ENCODE assay signal across 1 cellular context in genomic region chr11:45885274-45885920, GRCh38.
A peak's percentile ranks its signal among the peaks of the same experiment; 100 is the strongest.
TF ChIP-seq lines count a peak whose summit lies in the region.

TSS of gene MAPK8IP1 (plus strand) at chr11:45885651. CDS start at chr11:45885821, 170 bp downstream.

TF ChIP-seq in HepG2, 621 proteins besides CTCF, POLR2A, EP300 and RAD21 (continued from another document and continues in another):
- TF ChIP-seq UBTF (CRISPR knock-in tag; IDR thresholded peaks at IDR 0.05) (no peak), REST (IDR thresholded peaks at IDR 0.05; ENCODE audit: borderline replicate concordance in 1 of 2, low read depth in 1 of 2, low read length in 2 of 2) (peak; percentile 67 to 93), NONO (IDR thresholded peaks at IDR 0.05) (no peak), NONO (CRISPR knock-in tag; conservative IDR thresholded peaks at IDR 0.05) (peak; percentile 56; the same call in 1 of the 2 replicates), ZNF367 (CRISPR knock-in tag; IDR thresholded peaks at IDR 0.05; ENCODE audit: borderline replicate concordance) (no peak), ZBTB33 (CRISPR knock-in tag; IDR thresholded peaks at IDR 0.05) (no peak), TFDP1 (CRISPR knock-in tag; IDR thresholded peaks at IDR 0.05; ENCODE audit: borderline replicate concordance) (no peak), SMAD1 (CRISPR knock-in tag; IDR thresholded peaks at IDR 0.05; ENCODE audit: borderline replicate concordance, low read depth) (no peak), ZNF776 (CRISPR knock-in tag; IDR thresholded peaks at IDR 0.05) (peak; percentile 42; the same call in 1 of the 2 replicates), TMF1 (CRISPR knock-in tag; IDR thresholded peaks at IDR 0.05; ENCODE audit: low read depth) (0 out of 2 replicates have a peak, but pooled peaks have one; percentile 30), ATF7-NPFF (CRISPR knock-in tag; IDR thresholded peaks at IDR 0.05; ENCODE audit: low read depth) (no peak), ZNF747 (CRISPR knock-in tag; IDR thresholded peaks at IDR 0.05; ENCODE audit: borderline replicate concordance) (no peak), KDM4B (CRISPR knock-in tag; IDR thresholded peaks at IDR 0.05) (0 out of 2 replicates have a peak, but pooled peaks have one; percentile 38), MXD1 (CRISPR knock-in tag; IDR thresholded peaks at IDR 0.05) (peak; percentile 62; the same call in 1 of the 2 replicates), ATRX (CRISPR knock-in tag; IDR thresholded peaks at IDR 0.05; ENCODE audit: borderline replicate concordance) (no peak), ZNF12 (CRISPR knock-in tag; IDR thresholded peaks at IDR 0.05) (0 out of 2 replicates have a peak, but pooled peaks have one; percentile 27), ZNF431 (CRISPR knock-in tag; IDR thresholded peaks at IDR 0.05; ENCODE audit: borderline replicate concordance, low read depth) (no peak), NCOA2 (CRISPR knock-in tag; IDR thresholded peaks at IDR 0.05) (0 out of 2 replicates have a peak, but pooled peaks have one; percentile 24), BRD4 (CRISPR knock-in tag; IDR thresholded peaks at IDR 0.05) (no peak), ZNF382 (CRISPR knock-in tag; IDR thresholded peaks at IDR 0.05; ENCODE audit: borderline replicate concordance) (no peak), ONECUT2 (CRISPR knock-in tag; IDR thresholded peaks at IDR 0.05) (no peak), KMT2A (CRISPR knock-in tag; IDR thresholded peaks at IDR 0.05) (peak; percentile 52; the same call in 1 of the 2 replicates), DR1 (CRISPR knock-in tag; IDR thresholded peaks at IDR 0.05) (no peak), KDM2A (CRISPR knock-in tag; IDR thresholded peaks at IDR 0.05; ENCODE audit: borderline replicate concordance, low read depth) (peak; percentile 73), SAP130 (CRISPR knock-in tag; IDR thresholded peaks at IDR 0.05; ENCODE audit: low read depth) (peak; percentile 61), NFYC (CRISPR knock-in tag; IDR thresholded peaks at IDR 0.05) (no peak), HNRNPL (IDR thresholded peaks at IDR 0.05; ENCODE audit: low read depth, low read length) (no peak), AHR (CRISPR knock-in tag; IDR thresholded peaks at IDR 0.05) (0 out of 2 replicates have a peak, but pooled peaks have one; percentile 36), ARID2 (CRISPR knock-in tag; IDR thresholded peaks at IDR 0.05; ENCODE audit: borderline replicate concordance) (no peak), MIER2 (CRISPR knock-in tag; IDR thresholded peaks at IDR 0.05) (peak; percentile 95), TBX2 (CRISPR knock-in tag; IDR thresholded peaks at IDR 0.05; ENCODE audit: borderline replicate concordance) (no peak), ZNF124 (CRISPR knock-in tag; IDR thresholded peaks at IDR 0.05) (peak; percentile 45; the same call in 1 of the 2 replicates), ZNF672 (CRISPR knock-in tag; IDR thresholded peaks at IDR 0.05) (0 out of 2 replicates have a peak, but pooled peaks have one; percentile 63), ZMYM3 (CRISPR knock-in tag; IDR thresholded peaks at IDR 0.05) (no peak), SOX13 (IDR thresholded peaks at IDR 0.05) (no peak), SOX13 (CRISPR knock-in tag; conservative IDR thresholded peaks at IDR 0.05 in 1 of 2, IDR thresholded peaks at IDR 0.05 in 1 of 2) (peak in 1 of 2 experiments; percentile 33; a peak in 2 of 4 replicates), PATZ1 (CRISPR knock-in tag; IDR thresholded peaks at IDR 0.05) (peak; percentile 64), ZFP36L2 (CRISPR knock-in tag; IDR thresholded peaks at IDR 0.05) (no peak), ZFP82 (CRISPR knock-in tag; IDR thresholded peaks at IDR 0.05; ENCODE audit: borderline replicate concordance) (no peak), FOXK1 (CRISPR knock-in tag; IDR thresholded peaks at IDR 0.05; ENCODE audit: borderline replicate concordance, low read depth) (peak; percentile 25; the same call in 1 of the 2 replicates), ZNF558 (CRISPR knock-in tag; IDR thresholded peaks at IDR 0.05; ENCODE audit: borderline replicate concordance) (no peak), THAP11 (CRISPR knock-in tag; IDR thresholded peaks at IDR 0.05) (0 out of 2 replicates have a peak, but pooled peaks have one; percentile 29), AGO1 (IDR thresholded peaks at IDR 0.05; ENCODE audit: low read depth, low read length, poor library complexity, severe bottlenecking) (no peak), GRHL1 (CRISPR knock-in tag; conservative IDR thresholded peaks at IDR 0.05) (no peak), ZMYM2 (CRISPR knock-in tag; IDR thresholded peaks at IDR 0.05) (no peak), ZBTB42 (CRISPR knock-in tag; IDR thresholded peaks at IDR 0.05) (no peak), ARID5B (CRISPR knock-in tag; IDR thresholded peaks at IDR 0.05) (0 out of 2 replicates have a peak, but pooled peaks have one; percentile 11), MIER3 (CRISPR knock-in tag; IDR thresholded peaks at IDR 0.05; ENCODE audit: borderline replicate concordance) (no peak), MXD4 (CRISPR knock-in tag; IDR thresholded peaks at IDR 0.05) (peak; percentile 43; the same call in 1 of the 2 replicates)
